ENCODE assay signal across 8 cellular contexts in genomic region chr9:38067611-38067891, GRCh38. TPM values are rescaled to one million over a fixed set of nuclear protein-coding genes. Genes with fewer than 3 reads are reported as not detected.
DNase-seq lines count a peak whose midpoint lies in the region; ATAC-seq and TF ChIP-seq lines count a peak whose summit lies in the region.

No MANE protein-coding gene starts in this region.

- intact Hi-C loops in ovary (cut with DNase I) = loop anchor here in 3 of 4 donors (5.0 to 10.0 kb wide), 2 partner anchors 123 to 155 kb away; no protein-coding TSS in a partner anchor

- TF ChIP-seq POLR2A in ovary (IDR thresholded peaks at IDR 0.05) = no peak

- no peaks in the 10 kb centered on the region for H3K36me3 ChIP-seq in DOHH2 (ENCODE audit: control insufficient read depth, low read length)
- peaks cover 41% of the 10 kb centered on the region for H3K36me3 ChIP-seq in SJSA1
- H3K36me3 ChIP-seq in fibroblast of lung (ENCODE audit: control insufficient read depth, insufficient read depth, low read length) = no peaks in the 10 kb centered on the region
- H3K36me3 ChIP-seq in ovary = no peaks in the 10 kb centered on the region

- H3K4me3 ChIP-seq in DOHH2 (ENCODE audit: low read length) (no peak overlapping the region), SJSA1 (peak overlapping the region; percentile 96), fibroblast of lung (replicated peaks in 1 of 4; ENCODE audit: control extremely low read depth in 1 of 4, insufficient read depth in 1 of 4, low read depth in 3 of 4, low read length in 4 of 4) (peak overlapping the region; percentile 59 to 88 (median 76)), ovary (peak overlapping the region; percentile 66)

- H4K20me1 ChIP-seq in DOHH2 (ENCODE audit: control insufficient read depth, insufficient read depth, low read depth, low read length) (no peaks in the 10 kb centered on the region), fibroblast of lung (ENCODE audit: control insufficient read depth, extremely low read depth, insufficient read depth, low read length) (peaks cover 2% of the 10 kb centered on the region)

- no peaks in the 10 kb centered on the region for H3F3A ChIP-seq in DOHH2 (ENCODE audit: control insufficient read depth, insufficient read depth)

- H3K4me2 ChIP-seq in DOHH2 (ENCODE audit: low read length) (peak overlapping the region; percentile 37; the same call in 1 of the 2 replicates), fibroblast of lung (ENCODE audit: extremely low read depth, insufficient read depth, low read length) (peak overlapping the region; percentile 33)

- 0 to 3% (median 1%) methylated on average over 21 of the region's 21 CpGs for WGBS in ovary, 3 donors

- no peaks in the 10 kb centered on the region for H3K79me2 ChIP-seq in DOHH2 (ENCODE audit: control insufficient read depth, low read length)
- H3K79me2 ChIP-seq in fibroblast of lung (ENCODE audit: control insufficient read depth, insufficient read depth, low read length) = peaks cover 61% of the 10 kb centered on the region

- no peaks in the 10 kb centered on the region for H3K9me2 ChIP-seq in DOHH2 (replicated peaks; ENCODE audit: control insufficient read depth, low read length)

- DNase-seq in SJSA1 (ENCODE audit: low read depth in 1 of 2, low spot score in 2 of 2) (no peak), fibroblast of lung (ENCODE audit: low read depth in 2 of 2) (no peak), ovary (peak in 2 of 5 donors; percentile 28 to 42), NCI-H128 (lab: John Stamatoyannopoulos, UW; ENCODE audit: unreplicated experiment) (no peak), superior temporal gyrus (ENCODE audit: extremely low spot score) (no peak)
- no peak for DNase-seq in stimulated activated CD4-positive, alpha-beta T cell treated with anti-CD3 and anti-CD28 coated beads, Interleukin-1b, Interleukin-23, amount 100 ng/mL, for 48 hours

- H3K27me3 ChIP-seq in DOHH2 (ENCODE audit: control insufficient read depth, low read length) = peaks cover 50% of the 10 kb centered on the region
- no peaks in the 10 kb centered on the region for H3K27me3 ChIP-seq in SJSA1 (replicated peaks)
- H3K27me3 ChIP-seq in fibroblast of lung (ENCODE audit: control insufficient read depth, insufficient read depth, low read length) = no peaks in the 10 kb centered on the region
- no peaks in the 10 kb centered on the region for H3K27me3 ChIP-seq in ovary

- no peak for TF ChIP-seq CTCF in DOHH2 (IDR thresholded peaks at IDR 0.05; ENCODE audit: low read depth, low read length, poor library complexity, severe bottlenecking)
- TF ChIP-seq CTCF in fibroblast of lung (conservative IDR thresholded peaks at IDR 0.05 in 1 of 2, IDR thresholded peaks at IDR 0.05 in 1 of 2; ENCODE audit: low read depth in 1 of 2, low read length in 2 of 2) = no peak
- TF ChIP-seq CTCF in ovary (IDR thresholded peaks at IDR 0.05) = no peak

- H3K4me1 ChIP-seq in DOHH2 (ENCODE audit: control insufficient read depth, low read length) (peaks cover 9% of the 10 kb centered on the region; the same call in 1 of the 2 replicates), SJSA1 (replicated peaks) (peaks cover 44% of the 10 kb centered on the region), fibroblast of lung (ENCODE audit: control insufficient read depth, extremely low read depth, insufficient read depth, low read length) (peaks cover 16% of the 10 kb centered on the region), ovary (ENCODE audit: insufficient read depth) (peaks cover 4% of the 10 kb centered on the region)

- no peak for TF ChIP-seq EP300 in ovary (IDR thresholded peaks at IDR 0.05)

- H3K9me3 ChIP-seq in DOHH2 (ENCODE audit: control insufficient read depth, insufficient read depth, low read length) = no peaks in the 10 kb centered on the region
- no peaks in the 10 kb centered on the region for H3K9me3 ChIP-seq in SJSA1 (replicated peaks)
- no peaks in the 10 kb centered on the region for H3K9me3 ChIP-seq in fibroblast of lung (ENCODE audit: control insufficient read depth, insufficient read depth, low read depth, low read length)
- no peaks in the 10 kb centered on the region for H3K9me3 ChIP-seq in ovary

- no peak overlapping the region for H2AFZ ChIP-seq in fibroblast of lung (ENCODE audit: low read length)

- H3K27ac ChIP-seq in DOHH2 (ENCODE audit: low read depth, low read length) (no peak overlapping the region), SJSA1 (peak overlapping the region; percentile 55), fibroblast of lung (ENCODE audit: insufficient read depth, low read length) (peak overlapping the region; percentile 79), ovary (no peak overlapping the region)

- no peak for ATAC-seq in HG03442 (IDR thresholded peaks at IDR 0.05; ENCODE audit: unreplicated experiment)

- peak overlapping the region; percentile 87 for H3K9ac ChIP-seq in fibroblast of lung (ENCODE audit: insufficient read depth, low read length)

RNA-seq across cellular contexts. Expression of gene SHB, which starts 1.5 kb away (rescaled TPM):
- total RNA-seq in SJSA1 (2014; rRNA removed; shearing (Covaris generic)) = 12.1 and 19.3 TPM in 2 replicates
- total RNA-seq in fibroblast of lung (12.6 and 13.9 TPM in 2 replicates), ovary (10 to 100 TPM in 2 of 7 donors, 1 to 10 TPM in 5; 5.7 to 23.8 (median 9.0) TPM)
- polyA plus RNA-seq in fibroblast of lung (9.9 and 16.9 TPM in 2 replicates), ovary (10 to 100 TPM in 1 of 2 donors, 1 to 10 TPM in 1; 3.5 to 15.7 TPM)
- 13.0 and 21.1 TPM in 2 replicates for polyA plus RNA-seq in fibroblast of lung (2012)
- polyA minus RNA-seq in fibroblast of lung (ENCODE audit: low replicate concordance) = 16.5 and 24.5 TPM in 2 replicates

Comparison
In these comparisons a context has a peak if more than half of its experiments do, and no peak if none do; other contexts are left out.
1. H3K27ac ChIP-seq: peak in SJSA1 (single experiment) and fibroblast of lung (single experiment); none in DOHH2 (single experiment) and ovary (0 of 2).